Comparison of ENCODE assay signal across 1 cellular context in genomic region chr12:23731493-23731892, GRCh38.
TF ChIP-seq lines count a peak whose summit lies in the region.

No MANE protein-coding gene starts in this region.

TF ChIP-seq in K562, 482 proteins besides CTCF, POLR2A, EP300 and RAD21 (continued from another document and continues in another):
- TF ChIP-seq AFF4 (CRISPR knock-in tag; IDR thresholded peaks at IDR 0.05) = no peak
- no peak for TF ChIP-seq TSHZ1 (CRISPR knock-in tag; IDR thresholded peaks at IDR 0.05)
- TF ChIP-seq XRCC5 (IDR thresholded peaks at IDR 0.05; ENCODE audit: low read depth, low read length) = no peak
- no peak for TF ChIP-seq ZNF76 (CRISPR knock-in tag; IDR thresholded peaks at IDR 0.05; ENCODE audit: borderline replicate concordance)
- no peak for TF ChIP-seq ZKSCAN1 (IDR thresholded peaks at IDR 0.05; ENCODE audit: low read depth, low read length)
- no peak for TF ChIP-seq SRSF9 (IDR thresholded peaks at IDR 0.05; ENCODE audit: borderline replicate concordance, low read depth, low read length)
- no peak for TF ChIP-seq CBX5 (IDR thresholded peaks at IDR 0.05; ENCODE audit: borderline replicate concordance, low read depth)
- TF ChIP-seq CREB5 (CRISPR knock-in tag; IDR thresholded peaks at IDR 0.05) = no peak
- peak; percentile 32; the same call in 1 of the 2 replicates for TF ChIP-seq NFIC (IDR thresholded peaks at IDR 0.05)
- TF ChIP-seq ZNF146 (CRISPR knock-in tag; IDR thresholded peaks at IDR 0.05; ENCODE audit: unreplicated experiment) = no peak
- no peak for TF ChIP-seq ZNF609 (CRISPR knock-in tag; IDR thresholded peaks at IDR 0.05; ENCODE audit: borderline replicate concordance)
- TF ChIP-seq ZNF197 (CRISPR knock-in tag; IDR thresholded peaks at IDR 0.05; ENCODE audit: low read depth) = no peak
- TF ChIP-seq CHD7 (IDR thresholded peaks at IDR 0.05; ENCODE audit: low read depth, low read length) = no peak
- no peak for TF ChIP-seq ATF6 (CRISPR knock-in tag; IDR thresholded peaks at IDR 0.05)
- no peak for TF ChIP-seq ZBTB1 (CRISPR knock-in tag; IDR thresholded peaks at IDR 0.05; ENCODE audit: borderline replicate concordance, low read depth)
- TF ChIP-seq ELK3 (CRISPR knock-in tag; IDR thresholded peaks at IDR 0.05) = no peak
